16 cellular contexts compared by ENCODE assay signal in genomic region chr15:63362873-63363272, GRCh38. TPM values are rescaled to one million over a fixed set of nuclear protein-coding genes. Genes with fewer than 3 reads are reported as not detected.
"Had no signal": no experiment of that assay in that cellular context is flagged by ENCODE, and none has a peak within 500 bp of the region (broad histone marks: within the 10 kb centered on the region; RNA-seq: fewer than 3 reads in every experiment).

No MANE protein-coding gene starts in this region.

- DNase-seq: activated CD4-positive, alpha-beta T cell treated with anti-CD3 and anti-CD28 coated beads, Interleukin-2, amount 50 U/mL, for 1 hour; activated naive CD4-positive, alpha-beta T cell treated with Interleukin-2 at 50 U/mL for 16 hours; activated T-cell treated with anti-CD3 and anti-CD28 coated beads for 4 hours; anterior cingulate cortex; effector memory CD4-positive, alpha-beta T cell; foreskin fibroblast; glutamatergic neuron; hypothalamus; stimulated activated CD4-positive, alpha-beta T cell treated with anti-CD3 and anti-CD28 coated beads, Interleukin-15, amount 100 ng/mL, for 24 hours; stimulated activated CD4-positive, alpha-beta T cell treated with anti-CD3 and anti-CD28 coated beads, Interleukin-4, amount 100 ng/mL, for 1 hour; stimulated activated naive CD4-positive, alpha-beta T cell treated with Interleukin-2 at 50 U/mL for 16 hours; substantia nigra had no signal

- ATAC-seq: activated T-helper 17 cell treated with anti-CD3 and anti-CD28 coated beads, Interleukin-2, amount 50 U/mL, for 72 hours had no signal

- H3K27ac ChIP-seq: skin epidermis had no signal

- H3K4me3 ChIP-seq: skin epidermis had no signal

RNA-seq across cellular contexts. Expression of gene CA12, which starts 18.8 kb away (rescaled TPM):
- total RNA-seq: activated CD8-positive, alpha-beta memory T cell treated with anti-CD3 and anti-CD28 coated beads for 36 hours; T-helper 2 cell treated with Interferon-gamma antibody and Interleukin-4, amounts not matched to agents 100 ng/mL and 5 ng/mL, for 36 hours had no signal
